Comparison of ENCODE assay signal across 25 cellular contexts in the genomic region with DNA sequence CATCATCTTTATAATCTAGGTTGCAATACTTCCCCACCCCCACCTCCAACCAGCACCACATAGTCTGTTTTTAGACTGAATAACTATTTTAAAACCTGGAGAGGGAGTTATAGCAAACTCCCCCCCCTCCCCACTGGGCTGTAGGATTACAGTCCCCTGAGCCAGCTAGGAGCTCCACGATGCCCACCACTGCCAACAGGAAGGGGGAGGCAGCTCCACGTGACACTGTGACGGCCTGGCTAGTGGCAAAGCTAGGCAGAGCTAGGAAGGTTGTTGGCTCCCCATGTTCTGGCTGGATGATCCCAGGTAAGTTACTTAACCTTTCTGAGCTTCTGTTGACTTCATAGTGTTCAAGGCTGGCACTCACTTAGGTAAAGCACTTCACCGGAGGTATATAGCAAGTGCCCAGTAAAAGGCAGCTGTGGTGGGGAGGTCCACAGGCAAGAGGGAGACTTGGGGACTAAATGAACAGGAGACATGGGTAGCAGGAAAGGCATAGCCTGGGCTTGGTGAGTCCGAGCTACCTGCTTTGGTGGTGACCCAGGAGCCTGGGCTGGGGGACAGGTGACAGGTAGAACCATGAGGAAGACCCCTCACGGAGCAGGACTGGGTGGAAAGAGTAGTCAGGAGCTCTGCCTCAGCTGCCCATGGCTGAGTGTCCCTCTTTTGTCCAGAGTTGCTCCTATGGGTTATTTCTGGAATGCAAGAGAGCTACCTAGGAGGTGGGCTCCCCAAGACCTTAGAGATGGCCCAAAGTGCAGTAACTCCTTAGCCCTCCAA. TPM values are rescaled to one million over a fixed set of nuclear protein-coding genes. Genes with fewer than 3 reads are reported as not detected.
"Had no signal": no experiment of that assay in that cellular context is flagged by ENCODE, and none has a peak within 500 bp of the region (broad histone marks: within the 10 kb centered on the region; RNA-seq: fewer than 3 reads in every experiment).

No MANE protein-coding gene starts in this region.

- H3K36me3 ChIP-seq: MG63, SJCRH30 had no signal

- DNase-seq: Karpas-422; KG1; MG63; NCI-H1092 treated with DMSO at 0.1 percent for 48 hours; NCI-H1436; NCI-H187; NCI-H2029; NCI-H2081 treated with DMSO at 0.1 percent for 48 hours; NCI-H2171; NCI-H226; NCI-H446; NCI-H510A; NCI-H524 treated with DMSO at 0.1 percent for 48 hours; NCI-H69; NCI-H774; NK-92 treated with Interleukin-12 subunit alpha and Interleukin-12 subunit beta, amount 100 ng/mL, for 24 hours; PC-3; SHP77 treated with DMSO at 0.1 percent for 48 hours; SJCRH30 had no signal

- ATAC-seq: Panc1, PC-3, Right ventricle myocardium inferior, SK-N-SH treated with all-trans-retinoic acid at 6 μM for 48 hours had no signal

- H3K4me1 ChIP-seq: SJCRH30 had no signal

- H3K4me3 ChIP-seq: MG63, SJCRH30 had no signal

- H3K9me3 ChIP-seq: SJCRH30 had no signal

- H3K27ac ChIP-seq: RWPE1, SJCRH30 had no signal

RNA-seq across cellular contexts. Expression of gene TBC1D21, which starts 4.0 kb away (rescaled TPM):
- total RNA-seq: HT-29, OCI-LY7, PC-3, Right ventricle myocardium inferior, SJCRH30 had no signal

RNA-seq across cellular contexts. Expression of gene LOXL1, which starts 56.9 kb away (rescaled TPM):
- total RNA-seq: OCI-LY7 had no signal
